In genomic region chr12:104536841-104537240, GRCh38 we compare ENCODE assay signal across 28 cellular contexts.
DNase-seq lines count a peak whose midpoint lies in the region; TF ChIP-seq lines count a peak whose summit lies in the region.
"Had no signal": no experiment of that assay in that cellular context is flagged by ENCODE, and none has a peak within 500 bp of the region (broad histone marks: within the 10 kb centered on the region; RNA-seq: fewer than 3 reads in every experiment).

No MANE protein-coding gene starts in this region.

- H3F3A ChIP-seq in GM23248 (ENCODE audit: insufficient read depth), result no peaks in the 10 kb centered on the region

- peaks cover 100% of the 10 kb centered on the region for H4K20me1 ChIP-seq in BLaER1
- no peaks in the 10 kb centered on the region for H4K20me1 ChIP-seq in GM23248 (ENCODE audit: insufficient read depth)
- no peaks in the 10 kb centered on the region for H4K20me1 ChIP-seq in OCI-LY7 (ENCODE audit: insufficient read depth, low read length)

- POLR2A ChIA-PET in OCI-LY7 (lab: Charles Lee), result interaction anchor here (0.7 to 1.0 kb wide), 4 partner anchors 58 to 697 kb away, joined by 3 read pairs; no protein-coding TSS in a partner anchor

- H3K4me3 Mint-ChIP-seq in mesothelial cell of epicardium, result no peak overlapping the region
- H3K4me3 Mint-ChIP-seq: GM23338 had no signal

- H3K79me2 ChIP-seq in GM23248 (ENCODE audit: insufficient read depth) (peaks cover 6% of the 10 kb centered on the region; the same call in 1 of the 2 replicates), OCI-LY7 (ENCODE audit: insufficient read depth, low read depth, low read length) (peaks cover 13% of the 10 kb centered on the region; the same call in 1 of the 2 replicates)

- H3K36me3 ChIP-seq in BLaER1 (peaks cover 34% of the 10 kb centered on the region), GM23248 (ENCODE audit: low read depth) (no peaks in the 10 kb centered on the region), OCI-LY7 (ENCODE audit: insufficient read depth, low read length) (peaks cover 5% of the 10 kb centered on the region)
- H3K36me3 ChIP-seq: breast epithelium, left ventricle myocardium inferior had no signal

- H3K4me3 ChIP-seq in BLaER1, result no peak overlapping the region
- H3K4me3 ChIP-seq in GM23248, result no peak overlapping the region
- H3K4me3 ChIP-seq in OCI-LY7 (ENCODE audit: low read depth, low read length, poor library complexity, severe bottlenecking), result peak overlapping the region; percentile 20
- no peak overlapping the region for H3K4me3 ChIP-seq in coronary artery
- H3K4me3 ChIP-seq: breast epithelium, GM23338, K562, left ventricle myocardium inferior, psoas muscle had no signal

- in situ Hi-C loops in GM23248 (cut with MboI), result no loop called here

- H3K9me2 ChIP-seq in GM23248 (ENCODE audit: insufficient read depth), result no peaks in the 10 kb centered on the region
- no peaks in the 10 kb centered on the region for H3K9me2 ChIP-seq in OCI-LY7 (ENCODE audit: insufficient read depth, low read length)

- H3K9ac ChIP-seq in BLaER1 (no peak overlapping the region), GM23248 (no peak overlapping the region)

- CTCF ChIA-PET in OCI-LY7 (lab: Charles Lee; ENCODE audit: unreplicated experiment), result no interaction called here

- BruUV-seq in OCI-LY7 (replicated peaks; lab: Mats Ljungman, UMichigan), result no TSS peak

- H3K4me1 Mint-ChIP-seq in mesothelial cell of epicardium, result peaks cover 21% of the 10 kb centered on the region

- DNase-seq in GM23248 (peak; percentile 17), OCI-LY7 (ENCODE audit: low spot score) (peak; percentile 78), germinal center (ENCODE audit: low spot score) (peak; percentile 54), AML-193 (lab: John Stamatoyannopoulos, UW) (no peak), coronary artery (ENCODE audit: low spot score) (no peak), mesothelial cell of epicardium (ENCODE audit: low spot score in 2 of 2, unreplicated experiment in 2 of 2) (no peak), NCI-H1105 (lab: John Stamatoyannopoulos, UW) (no peak)
- DNase-seq: activated CD4-positive, alpha-beta T cell treated with anti-CD3 and anti-CD28 coated beads for 48 hours; activated CD8-positive, alpha-beta memory T cell treated with anti-CD3 and anti-CD28 coated beads for 24 hours; effector CD4-positive, alpha-beta T cell; islet precursor cell; left ventricle myocardium inferior; NCI-H1436 treated with DMSO at 0.1 percent for 48 hours; NCI-H2081 treated with DMSO at 0.1 percent for 48 hours; NCI-H446 treated with DMSO at 0.1 percent for 48 hours; NCI-H82; nucleus accumbens; psoas muscle; stimulated activated CD4-positive, alpha-beta T cell treated with anti-CD3 and anti-CD28 coated beads, Interleukin-4, amount 100 ng/mL, for 1 hour; SW 1271; T-helper 9 cell; trophoblast cell had no signal

- H3K27ac Mint-ChIP-seq in mesothelial cell of epicardium, result no peak overlapping the region
- H3K27ac Mint-ChIP-seq: activated naive CD4-positive, alpha-beta T cell treated with anti-CD3 and anti-CD28 coated beads, Interleukin-2, amount 50 U/mL, for 72 hours; GM23338 had no signal

- H3K27ac ChIP-seq in BLaER1, result peak overlapping the region; percentile 50; the same call in 1 of the 2 replicates
- H3K27ac ChIP-seq in GM23248, result no peak overlapping the region
- H3K27ac ChIP-seq in OCI-LY7 (ENCODE audit: low read depth, low read length, poor library complexity, severe bottlenecking), result peak overlapping the region; percentile 53
- no peak overlapping the region for H3K27ac ChIP-seq in coronary artery
- H3K27ac ChIP-seq: breast epithelium, left ventricle myocardium inferior, psoas muscle, VCaP had no signal

- H3K27me3 Mint-ChIP-seq in mesothelial cell of epicardium (ENCODE audit: low read depth), result peaks cover 2% of the 10 kb centered on the region

- H3K4me1 ChIP-seq in BLaER1 (peaks cover 55% of the 10 kb centered on the region), GM23248 (ENCODE audit: insufficient read depth) (peaks cover 15% of the 10 kb centered on the region), OCI-LY7 (ENCODE audit: insufficient read depth, low read length, poor library complexity, severe bottlenecking) (peaks cover 45% of the 10 kb centered on the region)
- H3K4me1 ChIP-seq: left ventricle myocardium inferior, psoas muscle had no signal

- H3K9me3 ChIP-seq in BLaER1 (no peaks in the 10 kb centered on the region), GM23248 (ENCODE audit: low read depth) (no peaks in the 10 kb centered on the region), OCI-LY7 (ENCODE audit: low read length) (no peaks in the 10 kb centered on the region)
- H3K9me3 ChIP-seq: breast epithelium, left ventricle myocardium inferior, psoas muscle had no signal

- H3K27me3 ChIP-seq in BLaER1 (no peaks in the 10 kb centered on the region), GM23248 (replicated peaks; ENCODE audit: insufficient read depth) (no peaks in the 10 kb centered on the region)
- H3K27me3 ChIP-seq: breast epithelium had no signal

- no peak for TF ChIP-seq CTCF in OCI-LY7 (conservative IDR thresholded peaks at IDR 0.05; ENCODE audit: low read length)
- TF ChIP-seq CTCF in coronary artery (IDR thresholded peaks at IDR 0.05), result no peak
- no peak for TF ChIP-seq CTCF in mesothelial cell of epicardium (IDR thresholded peaks at IDR 0.05; ENCODE audit: unreplicated experiment)

- 93 to 98% methylated on average over 2 of the region's 2 CpGs for WGBS in GM23248 (ENCODE audit: low coverage in 1 of 2, low lambda C conversion rate in 2 of 2, missing lambda C conversion rate in 2 of 2), 2 experiments

- H3K9me3 Mint-ChIP-seq in mesothelial cell of epicardium, result no peaks in the 10 kb centered on the region
- H3K9me3 Mint-ChIP-seq: GM23338 had no signal

- H3K4me2 ChIP-seq in BLaER1, result peak overlapping the region; percentile 62
- H3K4me2 ChIP-seq in GM23248 (ENCODE audit: unreplicated experiment), result no peak overlapping the region
- H3K4me2 ChIP-seq in OCI-LY7 (ENCODE audit: low read length), result peak overlapping the region; percentile 66
- H3K4me2 ChIP-seq: GM23338 had no signal

- no peaks in the 10 kb centered on the region for H3K36me3 Mint-ChIP-seq in mesothelial cell of epicardium

- intact Hi-C loops in OCI-LY7 (cut with micrococcal nuclease; ENCODE audit: unreplicated experiment), result no loop called here

- H2AFZ ChIP-seq in GM23248, result no peak overlapping the region
- no peak overlapping the region for H2AFZ ChIP-seq in OCI-LY7 (ENCODE audit: low read length)
- H2AFZ ChIP-seq: GM23338 had no signal

Comparison
In these comparisons a context has a peak if more than half of its experiments do, and no peak if none do; other contexts are left out.
1. H3K27ac ChIP-seq: peak in BLaER1 (single experiment) and OCI-LY7 (single experiment); none in GM23248 (single experiment) and coronary artery (0 of 2).
2. DNase-seq: peak in GM23248 (single experiment), OCI-LY7 (single experiment) and germinal center (single experiment); none in AML-193 (0 of 2), coronary artery (single experiment), mesothelial cell of epicardium (0 of 2) and NCI-H1105 (single experiment).